Comparison of ENCODE assay signal across 9 cellular contexts in the genomic region with DNA sequence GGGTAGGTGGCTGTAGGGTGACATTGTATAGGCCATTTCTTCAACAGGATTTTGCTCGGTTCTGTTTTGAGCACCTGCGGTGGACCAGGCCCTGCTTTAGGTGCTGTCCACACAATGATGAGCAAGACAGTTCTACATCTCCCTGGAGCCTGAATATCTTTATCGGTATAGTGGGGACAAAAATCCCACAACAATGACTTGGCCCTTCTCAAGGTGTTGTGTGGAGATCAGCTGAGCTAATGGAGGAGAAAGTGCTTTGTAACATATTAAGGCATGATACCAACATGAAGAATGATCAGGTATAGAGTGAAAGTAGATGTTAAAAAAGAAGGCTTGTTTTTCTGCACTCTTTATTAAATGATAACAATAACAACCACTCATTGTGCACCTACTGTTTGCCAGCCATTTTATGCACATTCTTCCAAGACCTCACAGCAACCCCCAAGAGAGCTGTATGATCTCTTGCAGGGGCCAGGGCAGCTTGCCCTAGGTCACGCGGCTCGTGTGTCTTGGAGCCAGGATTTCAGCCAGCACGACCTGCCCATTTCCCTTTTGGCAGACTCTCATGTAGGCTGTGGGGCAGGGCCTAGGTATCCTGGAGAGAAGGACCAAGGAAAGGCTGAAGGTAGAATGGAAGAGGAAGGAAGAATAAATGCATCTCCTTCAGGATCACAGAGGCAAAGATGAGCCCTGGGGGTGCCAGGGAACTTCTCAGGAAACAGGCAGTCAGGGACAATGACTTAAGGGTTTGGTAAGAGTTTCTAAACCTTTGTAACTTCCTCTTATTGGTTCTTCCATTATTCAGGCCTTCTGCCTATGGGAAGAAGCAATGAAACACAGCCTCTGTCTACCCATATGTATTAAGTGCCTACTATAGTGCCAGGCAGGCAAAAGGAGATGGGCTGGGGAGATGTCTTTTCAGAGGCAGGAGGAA. TPM values are rescaled to one million over a fixed set of nuclear protein-coding genes. Genes with fewer than 3 reads are reported as not detected.
DNase-seq lines count a peak whose midpoint lies in the region; ATAC-seq, FAIRE-seq and TF ChIP-seq lines count a peak whose summit lies in the region.
"Had no signal": no experiment of that assay in that cellular context is flagged by ENCODE, and none has a peak within 500 bp of the region (broad histone marks: within the 10 kb centered on the region; RNA-seq: fewer than 3 reads in every experiment).

No MANE protein-coding gene starts in this region.

- TF ChIP-seq CTCF in colonic mucosa (IDR thresholded peaks at IDR 0.05), result no peak

- H3K27me3 ChIP-seq in colonic mucosa (no peaks in the 10 kb centered on the region), small intestine (ENCODE audit: control insufficient read depth in 2 of 2, insufficient read depth in 2 of 2, low read length in 2 of 2) (no peaks in the 10 kb centered on the region)

- H3K4me1 ChIP-seq in colonic mucosa (no peaks in the 10 kb centered on the region), small intestine (ENCODE audit: control insufficient read depth in 2 of 2, insufficient read depth in 1 of 2, low read depth in 1 of 2, low read length in 1 of 2) (peaks cover 2 to 4% of the 10 kb centered on the region in 2 donors)

- DNase-seq in GF-D8 (lab: John Stamatoyannopoulos, UW) (peak; percentile 77), colonic mucosa (no peak), NCI-H2029 treated with DMSO at 0.1 percent for 48 hours (lab: John Stamatoyannopoulos, UW) (no peak), small intestine (no peak), A172 (ENCODE audit: low spot score) (no peak)
- DNase-seq in activated effector memory CD4-positive, alpha-beta T cell treated with Interleukin-2 at 50 U/mL for 16 hours, result no peak
- DNase-seq: NCI-H187 had no signal

- ATAC-seq in GM21367 (IDR thresholded peaks at IDR 0.05; ENCODE audit: unreplicated experiment) (peak; percentile 39), HG03196 (IDR thresholded peaks at IDR 0.05; ENCODE audit: unreplicated experiment) (peak; percentile 34)

- H3K9me3 ChIP-seq in colonic mucosa (no peaks in the 10 kb centered on the region), small intestine (ENCODE audit: control insufficient read depth, low read depth) (no peaks in the 10 kb centered on the region)

- FAIRE-seq in small intestine (lab: Jason Lieb, UNC), result no peak

- no peaks in the 10 kb centered on the region for H3K36me3 ChIP-seq in colonic mucosa
- no peaks in the 10 kb centered on the region for H3K36me3 ChIP-seq in small intestine (ENCODE audit: control insufficient read depth in 2 of 2, insufficient read depth in 2 of 2, low read length in 2 of 2)

- WGBS in small intestine, 3 donors, result 67 to 70% (median 70%) methylated on average over 7 of the region's 7 CpGs

- no peak overlapping the region for H3K9ac ChIP-seq in colonic mucosa (ENCODE audit: low read depth in 2 of 2, low read length in 2 of 2)

- intact Hi-C loops in colonic mucosa (cut with DNase I), result loop anchor here (5.0 kb wide), 1 partner anchor 42 kb away; no protein-coding TSS in a partner anchor

- peak overlapping the region; percentile 31 for H3K27ac ChIP-seq in colonic mucosa
- H3K27ac ChIP-seq in small intestine (ENCODE audit: low read depth in 1 of 2, low read length in 1 of 2), result no peak overlapping the region

- H3K4me3 ChIP-seq in colonic mucosa (no peak overlapping the region), small intestine (ENCODE audit: low read depth in 1 of 2, low read length in 2 of 2) (no peak overlapping the region)

RNA-seq across cellular contexts. Expression of gene PPARGC1B, which starts 50.0 kb away (rescaled TPM):
- total RNA-seq in colonic mucosa, result 10 to 100 TPM; 13.9 to 41.8 TPM
- polyA plus RNA-seq in small intestine, result 1 to 10 TPM; 3.0 to 8.9 (median 5.6) TPM
- total RNA-seq in A172 (2014; rRNA removed; shearing (Covaris generic)), result 1.1 and 1.5 TPM in 2 replicates
